ENCODE assay signal across 14 cellular contexts in the genomic region with DNA sequence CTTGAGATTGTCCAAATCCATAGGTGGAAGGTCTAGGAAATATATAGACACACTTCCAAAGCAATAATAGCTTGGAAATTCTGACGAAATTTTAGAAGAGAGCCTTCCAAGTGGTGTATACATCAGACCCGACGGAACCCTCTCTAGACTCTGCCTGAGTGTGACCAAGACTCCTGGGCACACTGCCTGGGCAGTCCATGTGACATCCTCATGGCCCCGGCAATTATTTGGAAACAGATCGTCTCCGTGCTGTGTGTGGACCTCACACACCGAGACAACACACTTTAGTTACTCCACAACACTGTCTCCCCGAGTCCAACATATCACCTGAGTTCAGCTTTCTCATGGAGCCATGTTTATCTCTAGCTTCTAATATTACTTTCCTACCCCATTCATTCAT. TPM values are rescaled to one million over a fixed set of nuclear protein-coding genes. Genes with fewer than 3 reads are reported as not detected.
"Had no signal": no experiment of that assay in that cellular context is flagged by ENCODE, and none has a peak within 500 bp of the region (broad histone marks: within the 10 kb centered on the region; RNA-seq: fewer than 3 reads in every experiment).

No MANE protein-coding gene starts in this region.

RNA-seq across cellular contexts. Expression of a gene that starts 42.3 kb away (rescaled TPM):
- total RNA-seq: activated B cell treated with CpG ODN at 0.5 μM for 24 hours; activated CD4-positive, alpha-beta memory T cell treated with anti-CD3 and anti-CD28 coated beads for 36 hours; activated CD4-positive, alpha-beta memory T cell treated with anti-CD3 and anti-CD28 coated beads, Interleukin-2, amount 10 ng/mL, durations not matched to agents 7 days and 5 days; activated CD4-positive, alpha-beta T cell treated with anti-CD3 and anti-CD28 coated beads for 36 hours; activated CD4-positive, alpha-beta T cell treated with anti-CD3 and anti-CD28 coated beads, Interleukin-2, amount 10 ng/mL, durations not matched to agents 24 days and 14 days; activated CD4-positive, alpha-beta T cell treated with anti-CD3 and anti-CD28 coated beads, Interleukin-2, amount 10 ng/mL, durations not matched to agents 7 days and 5 days; activated CD8-positive, alpha-beta memory T cell treated with anti-CD3 and anti-CD28 coated beads for 36 hours; activated CD8-positive, alpha-beta memory T cell treated with anti-CD3 and anti-CD28 coated beads, Interleukin-2, amount 10 ng/mL, durations not matched to agents 7 days and 5 days; activated CD8-positive, alpha-beta T cell treated with anti-CD3 and anti-CD28 coated beads for 36 hours; activated CD8-positive, alpha-beta T cell treated with anti-CD3 and anti-CD28 coated beads, Interleukin-2, amount 10 ng/mL, durations not matched to agents 7 days and 5 days; T-cell; T-helper 1 cell treated with Interleukin-12 subunit alpha and Interleukin-12 subunit beta and Interleukin-4 antibody, amounts not matched to agents 30 ng/mL and 1 ng/mL, for 36 hours; T-helper 17 cell; T-helper 2 cell treated with Interferon-gamma antibody and Interleukin-4, amounts not matched to agents 100 ng/mL and 5 ng/mL, for 36 hours had no signal
